ENCODE assay signal across 8 cellular contexts in the genomic region with DNA sequence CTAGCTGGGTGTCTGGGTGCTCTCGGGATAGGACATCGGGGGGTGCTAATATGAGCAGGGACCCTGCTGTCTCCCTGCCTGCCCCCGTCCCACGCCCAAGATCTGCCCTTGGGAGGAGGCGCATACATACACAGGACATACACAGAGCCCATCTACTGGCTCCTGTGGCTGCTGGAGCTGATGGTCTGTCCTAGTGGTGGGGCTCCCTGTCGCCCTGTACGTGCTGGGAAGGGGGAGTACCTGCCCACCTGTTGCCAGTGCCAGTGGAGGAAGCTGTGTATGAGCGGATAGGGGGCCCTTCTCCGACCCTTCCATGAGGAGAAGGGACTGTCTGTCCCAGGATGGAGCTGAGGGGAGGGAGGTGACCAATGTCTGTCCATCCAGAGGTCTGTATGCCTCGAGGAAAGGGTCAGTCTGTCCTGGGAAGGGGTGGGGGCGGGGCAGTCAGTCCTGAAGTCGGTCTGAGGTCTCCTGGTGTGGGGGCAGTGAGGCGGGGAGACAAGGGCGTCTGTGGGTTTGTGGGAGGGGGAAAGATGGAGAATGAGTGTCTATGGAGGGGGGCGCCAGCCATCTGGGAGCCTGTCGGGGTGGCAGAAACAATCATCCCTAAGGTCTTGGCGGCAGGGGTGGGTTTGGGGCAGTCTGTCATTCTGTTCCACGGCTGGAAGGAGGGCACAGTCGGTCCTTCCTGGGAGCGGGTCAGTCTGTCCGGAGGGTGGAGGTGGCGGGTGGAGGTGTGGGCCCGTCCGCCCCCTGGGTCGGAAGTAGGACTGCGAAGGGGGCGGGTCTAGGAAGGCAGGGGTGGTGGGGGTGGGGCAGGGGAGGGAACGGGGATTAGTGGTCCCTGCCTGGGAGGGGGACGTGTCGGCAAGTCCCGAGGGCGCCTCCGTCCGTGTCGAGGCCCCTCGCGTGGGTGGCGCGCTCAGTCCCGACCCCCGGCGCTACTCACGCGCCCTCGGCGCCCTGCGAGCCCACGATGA. TPM values are rescaled to one million over a fixed set of nuclear protein-coding genes. Genes with fewer than 3 reads are reported as not detected.
DNase-seq lines count a peak whose midpoint lies in the region; ATAC-seq and TF ChIP-seq lines count a peak whose summit lies in the region.

No MANE protein-coding gene starts in this region.

- H3K18ac ChIP-seq in IMR-90 (ENCODE audit: low read depth, low read length) = peak overlapping the region; percentile 60

- H3K9me3 ChIP-seq in IMR-90 (ENCODE audit: control insufficient read depth, insufficient read depth, low read length) = no peaks in the 10 kb centered on the region
- H3K9me3 ChIP-seq in iPS-20b (ENCODE audit: insufficient read depth, low read depth, low read length) = no peaks in the 10 kb centered on the region

- peak overlapping the region; percentile 76 for H4K91ac ChIP-seq in IMR-90 (ENCODE audit: insufficient read depth, low read depth, low read length)

- peak overlapping the region; percentile 5 to 71; a peak in 3 of 4 replicates for H4K8ac ChIP-seq in IMR-90 (ENCODE audit: low read depth in 2 of 2, low read length in 2 of 2)

- H3K56ac ChIP-seq in IMR-90 (ENCODE audit: extremely low read depth, insufficient read depth, low read length) = peak overlapping the region; percentile 47; the same call in 1 of the 2 replicates

- ATAC-seq in GM21367 (IDR thresholded peaks at IDR 0.05; ENCODE audit: unreplicated experiment) = peak; percentile 1
- peak; percentile 60 for ATAC-seq in IMR-90 (ENCODE audit: low read depth)
- peak; percentile 11 for ATAC-seq in stimulated activated naive CD8-positive, alpha-beta T cell treated with anti-CD3 and anti-CD28 coated beads, Interleukin-15, Interleukin-2, amounts not matched to agents 100 U/mL and 50 U/mL, for 24 hours

- H3K9ac ChIP-seq in IMR-90 (ENCODE audit: low read depth, low read length) (peak overlapping the region; percentile 90), iPS-20b (ENCODE audit: low read depth, low read length) (peak overlapping the region; percentile 59; the same call in 1 of the 2 replicates)

- H2BK120ac ChIP-seq in IMR-90 (ENCODE audit: low read depth, low read length) = peak overlapping the region; percentile 12; the same call in 1 of the 2 replicates

- intact Hi-C loops in IMR-90 (cut with micrococcal nuclease) = loop anchor here (2.0 kb wide), 1 partner anchor 37 kb away; a partner anchor contains a TSS

- H3K4me3 ChIP-seq in IMR-90 (ENCODE audit: insufficient read depth, low read depth, low read length) = peak overlapping the region; percentile 97
- peak overlapping the region; percentile 84 for H3K4me3 ChIP-seq in iPS-20b (ENCODE audit: low read length)

- 6% methylated on average over 18 of the region's 48 CpGs; no CpG with 5 or more reads in 1 of the 2 experiments for WGBS in IMR-90 (ENCODE audit: extremely low coverage in 2 of 2, insufficient read length in 1 of 2), 2 experiments

- TF ChIP-seq RAD21 in IMR-90 (IDR thresholded peaks at IDR 0.05; ENCODE audit: low read length) = no peak

- no peak overlapping the region; the same call in 2 of the 3 replicates for H2BK15ac ChIP-seq in IMR-90 (ENCODE audit: low read depth, low read length)

- BruUV-seq in IMR-90 (replicated peaks; lab: Mats Ljungman, UMichigan) = no TSS peak

- peaks cover 31% of the 10 kb centered on the region for H3K9me1 ChIP-seq in IMR-90 (ENCODE audit: insufficient read depth, low read length)

- DNase-seq in D341Med (ENCODE audit: low spot score) (peak; percentile 64), IMR-90 (no peak), NCI-H2107 treated with DMSO at 0.1 percent for 48 hours (lab: John Stamatoyannopoulos, UW; ENCODE audit: unreplicated experiment) (no peak), T1000 (lab: John Stamatoyannopoulos, UW) (no peak)
- DNase-seq in stimulated activated naive CD8-positive, alpha-beta T cell treated with anti-CD3 and anti-CD28 coated beads, Interleukin-15, Interleukin-2, amounts not matched to agents 100 U/mL and 50 U/mL, for 24 hours = no peak

- CTCF ChIA-PET in IMR-90 (lab: Yijun Ruan, JAX) = interaction anchor here (2.6 kb wide), 1 partner anchor 38 kb away, joined by 9 read pairs; a partner anchor contains a TSS

- no peak overlapping the region for H2BK20ac ChIP-seq in IMR-90 (ENCODE audit: low read depth, low read length)

- H2AK5ac ChIP-seq in IMR-90 (ENCODE audit: low read depth, low read length) = peak overlapping the region; percentile 90

- peak overlapping the region; percentile 90 for H2AFZ ChIP-seq in IMR-90 (replicated peaks; ENCODE audit: low read length, poor library complexity)

- H2AK9ac ChIP-seq in IMR-90 (replicated peaks; ENCODE audit: low read depth, low read length, poor library complexity) = peak overlapping the region; percentile 90

- TF ChIP-seq CTCF in IMR-90 (conservative IDR thresholded peaks at IDR 0.05; ENCODE audit: low read depth, low read length) = no peak

- H3K4me2 ChIP-seq in IMR-90 (ENCODE audit: low read depth, low read length) = peak overlapping the region; percentile 97

- H4K20me1 ChIP-seq in IMR-90 (ENCODE audit: insufficient read depth, low read length) = peaks cover 41% of the 10 kb centered on the region

- no peaks in the 10 kb centered on the region for H3K27me3 ChIP-seq in IMR-90 (ENCODE audit: control insufficient read depth, insufficient read depth, low read length)
- H3K27me3 ChIP-seq in iPS-20b (ENCODE audit: insufficient read depth, low read length) = no peaks in the 10 kb centered on the region

- POLR2A ChIA-PET in IMR-90 (lab: Charles Lee; ENCODE audit: unreplicated experiment) = interaction anchor here (0.9 kb wide), 3 partner anchors 11 to 49 kb away, joined by 3 to 7 read pairs (median 3); no protein-coding TSS in a partner anchor

- no peak; the same call in 1 of the 2 replicates for TF ChIP-seq POLR2A in IMR-90 (IDR thresholded peaks at IDR 0.05; ENCODE audit: low read depth, low read length)

- peak overlapping the region; percentile 77; the same call in 1 of the 2 replicates for H3K23ac ChIP-seq in IMR-90 (ENCODE audit: low read depth, low read length)

- H3K27ac ChIP-seq in IMR-90 (ENCODE audit: insufficient read depth, low read length) (peak overlapping the region; percentile 91), angular gyrus (ENCODE audit: low read depth, low read length) (peak overlapping the region; percentile 80), iPS-20b (ENCODE audit: low read length) (no peak overlapping the region)

- H3K4me1 ChIP-seq in IMR-90 (ENCODE audit: control insufficient read depth, insufficient read depth, low read length) (peaks cover 26% of the 10 kb centered on the region), iPS-20b (ENCODE audit: insufficient read depth, low read length) (peaks cover 18% of the 10 kb centered on the region)

- peaks cover 22 to 54% of the 10 kb centered on the region in 2 experiments for H3K79me1 ChIP-seq in IMR-90 (ENCODE audit: low read depth in 1 of 2, low read length in 2 of 2)

- dilution Hi-C loops in IMR-90 (cut with HindIII; ENCODE audit: low sequenced_read_pairs, unreplicated experiment) = no loop called here

- H2BK5ac ChIP-seq in IMR-90 (ENCODE audit: low read depth, low read length, poor library complexity, severe bottlenecking) = peak overlapping the region; percentile 92

- peak overlapping the region; percentile 59 for H4K5ac ChIP-seq in IMR-90 (ENCODE audit: low read depth, low read length)

- H3K4ac ChIP-seq in IMR-90 (ENCODE audit: low read depth, low read length) = peak overlapping the region; percentile 81

- peak overlapping the region; percentile 69 for H3K14ac ChIP-seq in IMR-90 (replicated peaks; ENCODE audit: low read depth, low read length)

- in situ Hi-C loops in IMR-90 (cut with MboI; ENCODE audit: low sequenced_read_pairs) = no loop called here

- peaks cover 6% of the 10 kb centered on the region; the same call in 1 of the 2 replicates for H3K36me3 ChIP-seq in IMR-90 (ENCODE audit: control insufficient read depth, insufficient read depth, low read length)
- H3K36me3 ChIP-seq in iPS-20b (ENCODE audit: insufficient read depth, low read depth, low read length) = peaks cover 6% of the 10 kb centered on the region

TF ChIP-seq in IMR-90, 13 proteins besides CTCF, POLR2A, EP300 and RAD21 (continues in another document):
- TF ChIP-seq CHD1 (IDR thresholded peaks at IDR 0.05; ENCODE audit: low read depth, low read length) (no peak), BHLHE40 (IDR thresholded peaks at IDR 0.05; ENCODE audit: low read depth, low read length) (no peak), CEBPB (IDR thresholded peaks at IDR 0.05; ENCODE audit: low read depth, low read length) (no peak), FOS (IDR thresholded peaks at IDR 0.05; ENCODE audit: low read depth, low read length) (no peak), NFE2L2 (IDR thresholded peaks at IDR 0.05; ENCODE audit: low read depth, low read length) (no peak)
- TF ChIP-seq, protein P1, sequence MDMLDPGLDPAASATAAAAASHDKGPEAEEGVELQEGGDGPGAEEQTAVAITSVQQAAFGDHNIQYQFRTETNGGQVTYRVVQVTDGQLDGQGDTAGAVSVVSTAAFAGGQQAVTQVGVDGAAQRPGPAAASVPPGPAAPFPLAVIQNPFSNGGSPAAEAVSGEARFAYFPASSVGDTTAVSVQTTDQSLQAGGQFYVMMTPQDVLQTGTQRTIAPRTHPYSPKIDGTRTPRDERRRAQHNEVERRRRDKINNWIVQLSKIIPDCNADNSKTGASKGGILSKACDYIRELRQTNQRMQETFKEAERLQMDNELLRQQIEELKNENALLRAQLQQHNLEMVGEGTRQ (IDR thresholded peaks at IDR 0.05; ENCODE audit: low read depth, low read length) = no peak

RNA-seq across cellular contexts. Expression of a gene that starts 0.7 kb away (rescaled TPM):
- 16.3 and 18.9 TPM in 2 replicates for total RNA-seq in IMR-90 (2012; rRNA removed)
- polyA plus RNA-seq in IMR-90 (2012; rRNA removed) = 33.1 and 34.4 TPM in 2 replicates
- polyA plus RNA-seq in IMR-90 (2012; cell fraction: cytosol; rRNA removed) = 22.6 and 33.5 TPM in 2 replicates
- polyA plus RNA-seq in IMR-90 (2012; cell fraction: nucleus; rRNA removed; ENCODE audit: low replicate concordance) = 55.4 and 88.5 TPM in 2 replicates

RNA-seq across cellular contexts. Expression of a gene that starts 30.7 kb away (rescaled TPM):
- 36.9 and 49.7 TPM in 2 replicates for total RNA-seq in IMR-90 (2012; rRNA removed)
- 67.2 and 68.9 TPM in 2 replicates for polyA plus RNA-seq in IMR-90 (2012; rRNA removed)
- polyA plus RNA-seq in IMR-90 (2012; cell fraction: cytosol; rRNA removed) = 118 and 156 TPM in 2 replicates
- polyA plus RNA-seq in IMR-90 (2012; cell fraction: nucleus; rRNA removed; ENCODE audit: low replicate concordance) = 109 and 114 TPM in 2 replicates

RNA-seq across cellular contexts. Expression of a gene that starts 30.8 kb away (rescaled TPM):
- total RNA-seq in IMR-90 (2012; rRNA removed) = 0.83 and 0.90 TPM in 2 replicates
- 2.2 and 2.6 TPM in 2 replicates for polyA plus RNA-seq in IMR-90 (2012; rRNA removed)
- 2.1 and 2.8 TPM in 2 replicates for polyA plus RNA-seq in IMR-90 (2012; cell fraction: cytosol; rRNA removed)
- 3.1 and 7.3 TPM in 2 replicates for polyA plus RNA-seq in IMR-90 (2012; cell fraction: nucleus; rRNA removed; ENCODE audit: low replicate concordance)

RNA-seq across cellular contexts. Expression of a gene that starts 36.7 kb away (rescaled TPM):
- total RNA-seq in IMR-90 (2012; rRNA removed) = 10.6 and 11.7 TPM in 2 replicates
- polyA plus RNA-seq in IMR-90 (2012; rRNA removed) = 23.5 and 26.9 TPM in 2 replicates
- polyA plus RNA-seq in IMR-90 (2012; cell fraction: cytosol; rRNA removed) = 11.4 and 33.1 TPM in 2 replicates
- 55.8 and 106 TPM in 2 replicates for polyA plus RNA-seq in IMR-90 (2012; cell fraction: nucleus; rRNA removed; ENCODE audit: low replicate concordance)

RNA-seq across cellular contexts. Expression of a gene that starts 59.4 kb away (rescaled TPM):
- not detected in 2 replicates for total RNA-seq in IMR-90 (2012; rRNA removed)
- polyA plus RNA-seq in IMR-90 (2012; rRNA removed) = not detected in 2 replicates
- polyA plus RNA-seq in IMR-90 (2012; cell fraction: cytosol; rRNA removed) = 0.07 TPM in 1 of 2 replicates, not detected in the other
- 0.42 and 0.81 TPM in 2 replicates for polyA plus RNA-seq in IMR-90 (2012; cell fraction: nucleus; rRNA removed; ENCODE audit: low replicate concordance)

Comparison
In these comparisons a context has a peak if more than half of its experiments do, and no peak if none do; other contexts are left out.
1. ATAC-seq: peak in every context shown above with its lines; median percentile 60 in IMR-90; 11 in stimulated activated naive CD8-positive, alpha-beta T cell treated with anti-CD3 and anti-CD28 coated beads, Interleukin-15, Interleukin-2, amounts not matched to agents 100 U/mL and 50 U/mL, for 24 hours; 1 in GM21367.